Comparison of ENCODE assay signal across 9 cellular contexts in the genomic region with DNA sequence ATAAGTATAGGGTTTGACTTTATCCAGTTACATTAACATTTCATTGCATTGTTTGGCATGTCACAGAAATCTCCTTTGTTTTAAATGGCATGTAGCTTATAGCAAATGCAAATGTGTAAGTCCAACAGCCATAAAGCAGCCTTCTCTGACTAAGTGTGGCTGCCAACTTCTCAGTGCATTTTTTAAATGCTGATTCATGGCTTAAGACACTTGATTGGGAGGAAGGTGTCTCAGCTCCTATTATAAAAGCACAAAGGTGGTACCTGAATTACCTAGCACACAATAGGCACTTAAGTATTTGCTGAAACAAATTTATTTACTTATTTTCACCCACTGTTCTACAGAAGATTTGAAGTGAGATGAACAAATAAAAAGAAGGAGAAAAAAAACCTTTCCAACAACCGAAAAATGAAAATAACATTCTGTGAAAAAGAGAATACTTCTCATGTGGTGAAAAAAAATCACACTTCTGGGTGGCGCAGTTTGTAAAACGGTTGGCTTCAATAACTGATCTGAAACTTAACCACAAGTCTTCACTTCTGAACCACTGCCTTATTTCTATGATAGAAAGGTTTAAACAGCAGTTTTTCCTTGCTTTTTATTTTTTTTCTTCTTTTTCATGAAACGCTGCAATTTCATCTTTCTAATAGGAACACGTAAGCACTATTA.
DNase-seq lines count a peak whose midpoint lies in the region; ATAC-seq and TF ChIP-seq lines count a peak whose summit lies in the region.
"Had no signal": no experiment of that assay in that cellular context is flagged by ENCODE, and none has a peak within 500 bp of the region (broad histone marks: within the 10 kb centered on the region; RNA-seq: fewer than 3 reads in every experiment).

No MANE protein-coding gene starts in this region.

- TF ChIP-seq CTCF in MM.1S (IDR thresholded peaks at IDR 0.05; ENCODE audit: low read length), result no peak
- no peak for TF ChIP-seq CTCF in GM13976 (IDR thresholded peaks at IDR 0.05; ENCODE audit: borderline replicate concordance, control extremely low read depth, extremely low read depth, insufficient read depth, missing control alignments)

- peak overlapping the region; percentile 21; the same call in 1 of the 2 replicates for H3K9ac ChIP-seq in MM.1S (ENCODE audit: low read length)

- peak overlapping the region; percentile 68 for H3K4me2 ChIP-seq in MM.1S (ENCODE audit: low read depth, low read length)

- no peaks in the 10 kb centered on the region for H4K20me1 ChIP-seq in MM.1S (ENCODE audit: insufficient read depth, low read length)

- peak; percentile 40 for DNase-seq in CD1c-positive myeloid dendritic cell (ENCODE audit: extremely low spot score)
- DNase-seq in MM.1S, result peak; percentile 68
- DNase-seq in GM13976 (ENCODE audit: low spot score), result no peak
- DNase-seq in hepatic stellate cell (ENCODE audit: low spot score), result no peak
- no peak for DNase-seq in sciatic nerve (ENCODE audit: low spot score)
- DNase-seq in ecto neural progenitor cell (ENCODE audit: low spot score), result no peak
- DNase-seq: NCI-H1417 treated with DMSO at 0.1 percent for 48 hours had no signal

- no peak overlapping the region for H3K4me3 ChIP-seq in MM.1S (ENCODE audit: low read length)
- no peak overlapping the region for H3K4me3 ChIP-seq in esophagus (ENCODE audit: low read depth in 1 of 2, low read length in 2 of 2)

- H3K79me2 ChIP-seq in MM.1S (ENCODE audit: low read length), result peaks cover 76% of the 10 kb centered on the region

- H3K27ac ChIP-seq in MM.1S (ENCODE audit: low read length) (peak overlapping the region; percentile 75), esophagus (ENCODE audit: low read depth in 2 of 2, low read length in 1 of 2) (peak overlapping the region; percentile 25 to 69)

- in situ Hi-C loops in GM13976 (cut with MboI; ENCODE audit: low sequenced_read_pairs, unreplicated experiment), result loop anchor here (10.0 to 25.0 kb wide), 2 partner anchors 330 to 1253 kb away; no protein-coding TSS in a partner anchor

- WGBS in esophagus, 2 donors, result 67 to 73% methylated on average over 5 of the region's 5 CpGs

- no peaks in the 10 kb centered on the region for H3K9me2 ChIP-seq in MM.1S (replicated peaks; ENCODE audit: insufficient read depth, low read length)

- H3K9me3 ChIP-seq in MM.1S (replicated peaks; ENCODE audit: insufficient read depth, low read length) (no peaks in the 10 kb centered on the region), esophagus (ENCODE audit: control insufficient read depth in 2 of 2, insufficient read depth in 1 of 2, low read depth in 1 of 2, low read length in 1 of 2) (no peaks in the 10 kb centered on the region)

- ATAC-seq in GM19035 (IDR thresholded peaks at IDR 0.05; ENCODE audit: unreplicated experiment), result peak; percentile 44
- no peak for ATAC-seq in sciatic nerve

- H2AFZ ChIP-seq in MM.1S (ENCODE audit: low read length), result no peak overlapping the region

- no peaks in the 10 kb centered on the region for H3K27me3 ChIP-seq in MM.1S (replicated peaks; ENCODE audit: insufficient read depth, low read length)
- H3K27me3 ChIP-seq in esophagus (ENCODE audit: control insufficient read depth in 1 of 2, insufficient read depth in 2 of 2, low read length in 2 of 2), result no peaks in the 10 kb centered on the region

- intact Hi-C loops in sciatic nerve (cut with DNase I), result loop anchor here (10.0 kb wide), 2 partner anchors 330 to 1250 kb away; no protein-coding TSS in a partner anchor

- peaks cover 29% of the 10 kb centered on the region for H3K4me1 ChIP-seq in MM.1S (ENCODE audit: low read length)
- peaks cover 2% of the 10 kb centered on the region in 2 donors for H3K4me1 ChIP-seq in esophagus (ENCODE audit: control insufficient read depth in 2 of 2, insufficient read depth in 2 of 2, low read length in 1 of 2)

- no peaks in the 10 kb centered on the region for H3K36me3 ChIP-seq in MM.1S (replicated peaks; ENCODE audit: insufficient read depth, low read length)
- no peaks in the 10 kb centered on the region for H3K36me3 ChIP-seq in esophagus (ENCODE audit: control insufficient read depth in 2 of 2, insufficient read depth in 2 of 2, low read length in 1 of 2)

- peaks cover 15% of the 10 kb centered on the region for H3F3A ChIP-seq in MM.1S (ENCODE audit: insufficient read depth, low read length)

Comparison
In these comparisons a context has a peak if more than half of its experiments do, and no peak if none do; other contexts are left out.
1. DNase-seq: peak in CD1c-positive myeloid dendritic cell (single experiment) and MM.1S (single experiment); none in GM13976 (single experiment), hepatic stellate cell (single experiment), sciatic nerve (single experiment) and ecto neural progenitor cell (single experiment).